In genomic region chr7:25908154-25908948, GRCh38 we compare ENCODE assay signal across 23 cellular contexts.
DNase-seq lines count a peak whose midpoint lies in the region; ATAC-seq, FAIRE-seq and TF ChIP-seq lines count a peak whose summit lies in the region.
"Had no signal": no experiment of that assay in that cellular context is flagged by ENCODE, and none has a peak within 500 bp of the region (broad histone marks: within the 10 kb centered on the region; RNA-seq: fewer than 3 reads in every experiment).

No MANE protein-coding gene starts in this region.

- TF ChIP-seq CTCF in bronchial epithelial cell (IDR thresholded peaks at IDR 0.05; ENCODE audit: insufficient read depth, low read length, severe bottlenecking) (no peak), Caco-2 (IDR thresholded peaks at IDR 0.05; ENCODE audit: insufficient read depth in 1 of 2, low read depth in 1 of 2, low read length in 1 of 2, severe bottlenecking in 1 of 2, unreplicated experiment in 1 of 2) (no peak)

- H3K36me3 ChIP-seq in bronchial epithelial cell (ENCODE audit: control insufficient read depth, insufficient read depth, low read length): no peaks in the 10 kb centered on the region
- no peaks in the 10 kb centered on the region for H3K36me3 ChIP-seq in Caco-2 (ENCODE audit: control insufficient read depth, insufficient read depth, low read length)
- H3K36me3 ChIP-seq: SJCRH30 had no signal

- H3K27me3 ChIP-seq in bronchial epithelial cell (ENCODE audit: control insufficient read depth, insufficient read depth, low read length): no peaks in the 10 kb centered on the region
- H3K27me3 ChIP-seq in Caco-2 (replicated peaks; ENCODE audit: control insufficient read depth, insufficient read depth, low read length): no peaks in the 10 kb centered on the region
- H3K27me3 ChIP-seq: SJCRH30 had no signal

- intact Hi-C loops in activated CD4-positive, alpha-beta T cell treated with anti-CD3 and anti-CD28 coated beads for 36 hours (cut with DNase I, micrococcal nuclease): no loop called here
- intact Hi-C loops in Caco-2 (cut with micrococcal nuclease; ENCODE audit: unreplicated experiment): no loop called here

- H3K4me3 ChIP-seq in bronchial epithelial cell (ENCODE audit: low read depth, low read length): no peak overlapping the region
- no peak overlapping the region for H3K4me3 ChIP-seq in Caco-2 (ENCODE audit: low read depth, low read length)
- H3K4me3 ChIP-seq: PC-9, SJCRH30 had no signal

- FAIRE-seq in GM19239 (lab: Jason Lieb, UNC) (peak; percentile 60), bronchial epithelial cell (lab: Jason Lieb, UNC) (no peak)
- FAIRE-seq: H54 had no signal

- H3K4me3 Mint-ChIP-seq in activated CD4-positive, alpha-beta T cell treated with anti-CD3 and anti-CD28 coated beads for 36 hours: no peak overlapping the region
- no peak overlapping the region for H3K4me3 Mint-ChIP-seq in stimulated activated effector memory CD8-positive, alpha-beta T cell treated with anti-CD3 and anti-CD28 coated beads, Interleukin-12 subunit alpha, Interleukin-12 subunit beta, amount 100 ng/mL, for 72 hours
- H3K4me3 Mint-ChIP-seq in Caco-2 (ENCODE audit: unreplicated experiment): no peak overlapping the region

- H3K4me1 ChIP-seq in Caco-2: no peaks in the 10 kb centered on the region
- H3K4me1 ChIP-seq: SJCRH30 had no signal

- H3K9me3 Mint-ChIP-seq in activated CD4-positive, alpha-beta T cell treated with anti-CD3 and anti-CD28 coated beads for 36 hours (ENCODE audit: low read depth): no peaks in the 10 kb centered on the region
- H3K9me3 Mint-ChIP-seq in stimulated activated effector memory CD8-positive, alpha-beta T cell treated with anti-CD3 and anti-CD28 coated beads, Interleukin-12 subunit alpha, Interleukin-12 subunit beta, amount 100 ng/mL, for 72 hours: no peaks in the 10 kb centered on the region
- no peaks in the 10 kb centered on the region for H3K9me3 Mint-ChIP-seq in Caco-2 (ENCODE audit: unreplicated experiment)

- peaks cover 10% of the 10 kb centered on the region for H3K27me3 Mint-ChIP-seq in activated CD4-positive, alpha-beta T cell treated with anti-CD3 and anti-CD28 coated beads for 36 hours
- H3K27me3 Mint-ChIP-seq in Caco-2 (ENCODE audit: insufficient read depth, unreplicated experiment): peaks cover 3% of the 10 kb centered on the region

- POLR2A ChIA-PET in activated CD4-positive, alpha-beta T cell treated with anti-CD3 and anti-CD28 coated beads for 36 hours (lab: Charles Lee): no interaction called here
- POLR2A ChIA-PET in Caco-2 (lab: Charles Lee): no interaction called here

- H3K27ac Mint-ChIP-seq in activated CD4-positive, alpha-beta T cell treated with anti-CD3 and anti-CD28 coated beads for 36 hours: no peak overlapping the region
- H3K27ac Mint-ChIP-seq in stimulated activated effector memory CD8-positive, alpha-beta T cell treated with anti-CD3 and anti-CD28 coated beads, Interleukin-12 subunit alpha, Interleukin-12 subunit beta, amount 100 ng/mL, for 72 hours: no peak overlapping the region
- H3K27ac Mint-ChIP-seq in Caco-2 (ENCODE audit: unreplicated experiment): no peak overlapping the region

- ATAC-seq in activated CD4-positive, alpha-beta T cell treated with anti-CD3 and anti-CD28 coated beads for 36 hours: peak; percentile 47
- ATAC-seq in stimulated activated effector memory CD8-positive, alpha-beta T cell treated with anti-CD3 and anti-CD28 coated beads, Interleukin-12 subunit alpha, Interleukin-12 subunit beta, amount 100 ng/mL, for 72 hours: peak; percentile 82
- ATAC-seq in GM18511 (IDR thresholded peaks at IDR 0.05; ENCODE audit: unreplicated experiment): no peak
- ATAC-seq: Right ventricle myocardium inferior, SK-N-SH treated with all-trans-retinoic acid at 6 μM for 48 hours had no signal

- H3K4me1 Mint-ChIP-seq in activated CD4-positive, alpha-beta T cell treated with anti-CD3 and anti-CD28 coated beads for 36 hours: peaks cover 14% of the 10 kb centered on the region
- peaks cover 18% of the 10 kb centered on the region for H3K4me1 Mint-ChIP-seq in stimulated activated effector memory CD8-positive, alpha-beta T cell treated with anti-CD3 and anti-CD28 coated beads, Interleukin-12 subunit alpha, Interleukin-12 subunit beta, amount 100 ng/mL, for 72 hours
- no peaks in the 10 kb centered on the region for H3K4me1 Mint-ChIP-seq in Caco-2 (ENCODE audit: low read depth, unreplicated experiment)

- CTCF ChIA-PET in activated CD4-positive, alpha-beta T cell treated with anti-CD3 and anti-CD28 coated beads for 36 hours (lab: Charles Lee): interaction anchor here (0.6 to 3.1 kb wide), 5 partner anchors 12 to 469 kb away, joined by 3 to 16 read pairs (median 3); no protein-coding TSS in a partner anchor
- CTCF ChIA-PET in Caco-2 (lab: Charles Lee): no interaction called here

- H3K9me3 ChIP-seq in Caco-2: no peaks in the 10 kb centered on the region
- H3K9me3 ChIP-seq: SJCRH30 had no signal

- no TSS peak for BruUV-seq in Caco-2 (replicated peaks; lab: Mats Ljungman, UMichigan)

- H3K36me3 Mint-ChIP-seq in activated CD4-positive, alpha-beta T cell treated with anti-CD3 and anti-CD28 coated beads for 36 hours (ENCODE audit: low read depth): no peaks in the 10 kb centered on the region
- H3K36me3 Mint-ChIP-seq in stimulated activated effector memory CD8-positive, alpha-beta T cell treated with anti-CD3 and anti-CD28 coated beads, Interleukin-12 subunit alpha, Interleukin-12 subunit beta, amount 100 ng/mL, for 72 hours: no peaks in the 10 kb centered on the region
- no peaks in the 10 kb centered on the region for H3K36me3 Mint-ChIP-seq in Caco-2 (ENCODE audit: insufficient read depth, unreplicated experiment)

- no peak for DNase-seq in activated CD4-positive, alpha-beta T cell treated with anti-CD3 and anti-CD28 coated beads for 36 hours
- no peak for DNase-seq in activated CD4-positive, alpha-beta T cell treated with anti-CD3 and anti-CD28 coated beads for 4 hours
- DNase-seq in GM19239 (ENCODE audit: insufficient read length, low spot score): no peak
- DNase-seq in bronchial epithelial cell (ENCODE audit: low read depth): peak; percentile 29
- DNase-seq in stimulated activated effector memory CD8-positive, alpha-beta T cell treated with anti-CD3 and anti-CD28 coated beads, Interleukin-12 subunit alpha, Interleukin-12 subunit beta, amount 100 ng/mL, for 72 hours (ENCODE audit: low spot score in 2 of 2): no peak
- no peak for DNase-seq in GM19240 (ENCODE audit: insufficient read length, low spot score)
- no peak for DNase-seq in Caco-2
- DNase-seq: 8988T, DMS53, Karpas-422, NCI-H1092 treated with DMSO at 0.1 percent for 48 hours, NCI-H1436, NCI-H187, NCI-H2081 treated with DMSO at 0.1 percent for 48 hours, NCI-H2171, NCI-H524, NCI-H774, PC-9, SJCRH30 had no signal
